ENCODE assay signal across 15 cellular contexts in the genomic region with DNA sequence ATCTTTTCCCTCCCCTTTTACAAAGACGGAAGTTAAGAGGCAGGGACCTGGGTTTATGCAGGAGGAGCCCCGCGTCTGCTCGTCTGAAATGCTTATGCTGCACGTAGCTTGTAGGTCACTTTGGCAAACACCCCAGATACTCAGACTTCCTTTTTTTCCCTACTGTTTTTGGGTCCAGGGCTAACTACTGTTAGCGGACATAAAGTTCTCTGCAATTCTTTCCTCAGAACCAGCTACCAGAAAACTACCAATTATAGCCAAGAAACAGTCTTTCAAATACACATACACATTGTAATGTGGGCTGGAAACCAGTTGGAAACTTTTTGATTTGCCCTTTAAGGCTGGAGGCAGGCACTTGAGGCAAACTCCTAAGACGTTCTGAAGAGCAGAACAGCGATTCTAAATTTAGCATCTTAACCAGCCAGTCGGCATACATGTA. TPM values are rescaled to one million over a fixed set of nuclear protein-coding genes. Genes with fewer than 3 reads are reported as not detected.
DNase-seq lines count a peak whose midpoint lies in the region; ATAC-seq and TF ChIP-seq lines count a peak whose summit lies in the region.
"Had no signal": no experiment of that assay in that cellular context is flagged by ENCODE, and none has a peak within 500 bp of the region (broad histone marks: within the 10 kb centered on the region; RNA-seq: fewer than 3 reads in every experiment).

No MANE protein-coding gene starts in this region.

- H3K36me3 ChIP-seq in lung (ENCODE audit: control insufficient read depth in 2 of 2, insufficient read depth in 2 of 2, low read length in 2 of 2) (no peaks in the 10 kb centered on the region), thoracic aorta (no peaks in the 10 kb centered on the region)

- H3K4me1 ChIP-seq in lung (ENCODE audit: control insufficient read depth in 2 of 2, insufficient read depth in 2 of 2, low read length in 2 of 2) (peaks cover 3 to 14% of the 10 kb centered on the region in 2 donors), thoracic aorta (ENCODE audit: control insufficient read depth in 1 of 2, low read depth in 2 of 2) (peaks cover 10 to 59% of the 10 kb centered on the region in 2 donors)

- TF ChIP-seq CTCF in lung (IDR thresholded peaks at IDR 0.05; ENCODE audit: control extremely low read depth, extremely low read depth) (no peak), thoracic aorta (IDR thresholded peaks at IDR 0.05) (peak; percentile 18)

- DNase-seq in NOMO-1 treated with DMSO at 0.1 percent for 48 hours (lab: John Stamatoyannopoulos, UW; ENCODE audit: unreplicated experiment): peak; percentile 28
- DNase-seq in erythroblast (lab: John Stamatoyannopoulos, UW): no peak
- DNase-seq in lung (ENCODE audit: low spot score): no peak
- no peak for DNase-seq in thoracic aorta (ENCODE audit: low spot score)
- DNase-seq in NK-92 (lab: John Stamatoyannopoulos, UW; ENCODE audit: unreplicated experiment): no peak
- no peak for DNase-seq in iPS-NIHi11 (ENCODE audit: low spot score)
- DNase-seq in activated effector memory CD4-positive, alpha-beta T cell treated with anti-CD3 and anti-CD28 coated beads, Interleukin-2, amount 50 U/mL, for 16 hours: no peak
- DNase-seq: activated gamma-delta T cell treated with Interleukin-2 at 50 U/mL for 16 hours, DMS53, endodermal cell, NCI-H1436, NCI-H446, occipital lobe, T-cell had no signal

- H3K4me3 ChIP-seq in lung (no peak overlapping the region), thoracic aorta (peak overlapping the region; percentile 62)

- 3% methylated on average over 9 of the region's 9 CpGs for WGBS in lung, 2 donors

- ATAC-seq in lung (ENCODE audit: insufficient read depth, low FRiP score) (peak; percentile 55), thoracic aorta (ENCODE audit: insufficient number of reproducible peaks, low FRiP score, low read depth) (peak; percentile 73), GM21360 (IDR thresholded peaks at IDR 0.05; ENCODE audit: unreplicated experiment) (no peak)
- ATAC-seq: T-cell had no signal

- no peaks in the 10 kb centered on the region for H3K9me3 ChIP-seq in lung (ENCODE audit: control insufficient read depth in 2 of 2, insufficient read depth in 1 of 2, low read length in 1 of 2)
- no peaks in the 10 kb centered on the region for H3K9me3 ChIP-seq in thoracic aorta

- H3K27ac ChIP-seq in lung (ENCODE audit: low read depth in 1 of 2, low read length in 1 of 2) (peak overlapping the region in 1 of 2 donors; percentile 35), thoracic aorta (peak overlapping the region; percentile 92 to 94)

- TF ChIP-seq POLR2A in erythroblast (IDR thresholded peaks at IDR 0.05; ENCODE audit: low read length): peak; percentile 24

- no peaks in the 10 kb centered on the region for H3K27me3 ChIP-seq in lung (ENCODE audit: control insufficient read depth, insufficient read depth)
- no peaks in the 10 kb centered on the region for H3K27me3 ChIP-seq in thoracic aorta (replicated peaks; ENCODE audit: insufficient read depth)

RNA-seq across cellular contexts. Expression of gene EFNB2, which starts 50.7 kb away (rescaled TPM):
- total RNA-seq in lung (10 to 100 TPM; 38.3 to 43.8 TPM), thoracic aorta (10 to 100 TPM; 27.2 to 45.2 TPM)
- 10 to 100 TPM; 15.7 to 19.8 TPM for polyA plus RNA-seq in lung
